ENCODE assay signal across 19 cellular contexts in the genomic region with DNA sequence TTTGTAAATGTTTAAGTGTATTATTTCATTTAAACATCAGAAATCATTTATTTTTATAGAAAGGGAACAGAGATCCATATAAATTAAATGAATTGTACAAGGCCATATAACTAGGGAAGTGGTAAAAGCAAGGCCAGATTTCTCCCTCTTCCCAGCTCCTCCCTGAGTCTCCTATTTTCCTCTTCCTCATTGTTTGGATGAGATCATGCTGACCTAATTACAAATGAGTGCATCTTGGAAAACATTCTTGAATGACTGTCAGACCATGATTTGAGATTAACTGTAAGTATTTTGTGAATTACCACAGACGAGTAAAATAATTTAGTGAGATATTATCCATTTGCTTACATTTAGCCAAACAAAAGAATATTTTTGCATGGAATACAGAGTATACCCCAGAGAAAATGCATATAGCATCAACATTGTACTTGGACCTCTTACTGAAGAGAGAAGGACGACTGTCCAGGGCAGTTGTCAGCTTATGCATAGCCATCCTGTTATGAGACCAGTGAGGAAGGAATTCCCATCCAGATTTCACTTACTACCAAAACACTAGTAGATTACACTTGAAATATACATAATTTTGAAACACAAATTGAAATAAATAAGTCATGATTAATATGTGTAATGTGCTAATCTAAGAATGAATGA. TPM values are rescaled to one million over a fixed set of nuclear protein-coding genes. Genes with fewer than 3 reads are reported as not detected.
A peak's percentile ranks its signal among the peaks of the same experiment; 100 is the strongest.
DNase-seq lines count a peak whose midpoint lies in the region; ATAC-seq and TF ChIP-seq lines count a peak whose summit lies in the region.
"Had no signal": no experiment of that assay in that cellular context is flagged by ENCODE, and none has a peak within 500 bp of the region (broad histone marks: within the 10 kb centered on the region; RNA-seq: fewer than 3 reads in every experiment).

No MANE protein-coding gene starts in this region.

- DNase-seq in GM04503 (ENCODE audit: low read depth) = peak; percentile 38
- DNase-seq in amniotic stem cell (lab: John Stamatoyannopoulos, UW) = peak; percentile 4
- peak; percentile 34 for DNase-seq in fibroblast of villous mesenchyme (ENCODE audit: low read depth)
- DNase-seq in pons (ENCODE audit: low spot score) = peak; percentile 16
- DNase-seq in H7 = no peak
- no peak for DNase-seq in PC-9
- DNase-seq in T-cell = no peak
- DNase-seq: activated T-cell treated with anti-CD3 and anti-CD28 coated beads, Interleukin-2, amount 50 U/mL, for 1 hour; CD4-positive, alpha-beta memory T cell; NCI-H1417; NCI-H524 treated with DMSO at 0.1 percent for 48 hours; right lobe of liver; RPMI8226; stimulated activated CD4-positive, alpha-beta T cell treated with anti-CD3 and anti-CD28 coated beads, Interleukin-4, amount 100 ng/mL, for 24 hours; T-helper 2 cell had no signal

- no peaks in the 10 kb centered on the region for H3K4me1 ChIP-seq in PC-9 (replicated peaks; ENCODE audit: insufficient read depth)
- H3K4me1 ChIP-seq: right lobe of liver had no signal

- no peaks in the 10 kb centered on the region for H3K9me2 ChIP-seq in PC-9 (ENCODE audit: insufficient read depth)

- H3K27me3 Mint-ChIP-seq in T-cell = no peaks in the 10 kb centered on the region
- H3K27me3 Mint-ChIP-seq: CD4-positive, alpha-beta memory T cell had no signal

- no peaks in the 10 kb centered on the region for H4K20me1 ChIP-seq in PC-9 (ENCODE audit: insufficient read depth)

- POLR2A ChIA-PET in PC-9 (lab: Charles Lee; ENCODE audit: unreplicated experiment) = no interaction called here
- POLR2A ChIA-PET in T-cell (lab: Charles Lee) = no interaction called here

- ATAC-seq in T-cell (replicated peaks in 1 of 4) = no peak
- ATAC-seq: GM23338, K562 had no signal

- no peak overlapping the region for H2AFZ ChIP-seq in PC-9
- H2AFZ ChIP-seq: GM23338 had no signal

- H3K27me3 ChIP-seq in H7 (ENCODE audit: control insufficient read depth, insufficient read depth, low read length) (no peaks in the 10 kb centered on the region), PC-9 (ENCODE audit: insufficient read depth, low read depth) (no peaks in the 10 kb centered on the region)
- H3K27me3 ChIP-seq: dorsolateral prefrontal cortex, right lobe of liver had no signal

- H3K36me3 Mint-ChIP-seq in T-cell = peaks cover 50% of the 10 kb centered on the region

- no TSS peak for BruUV-seq in PC-9 (replicated peaks; lab: Mats Ljungman, UMichigan)

- no peaks in the 10 kb centered on the region for H3K9me3 Mint-ChIP-seq in T-cell
- H3K9me3 Mint-ChIP-seq: CD4-positive, alpha-beta memory T cell; GM23338; nephron had no signal

- H3K79me2 ChIP-seq in PC-9 (ENCODE audit: low read depth) = no peaks in the 10 kb centered on the region

- H3F3A ChIP-seq in PC-9 (ENCODE audit: insufficient read depth, low read depth) = peaks cover 10% of the 10 kb centered on the region

- H3K4me3 ChIP-seq in fibroblast of villous mesenchyme (ENCODE audit: low read depth, low read length) (no peak overlapping the region), H7 (ENCODE audit: insufficient read depth, low read depth, low read length) (no peak overlapping the region), PC-9 (no peak overlapping the region)
- H3K4me3 ChIP-seq: dorsolateral prefrontal cortex, GM23338, K562, right lobe of liver had no signal

- no peak overlapping the region for H3K4me3 Mint-ChIP-seq in T-cell
- H3K4me3 Mint-ChIP-seq: CD4-positive, alpha-beta memory T cell; GM23338; nephron had no signal

- TF ChIP-seq CTCF in fibroblast of villous mesenchyme (IDR thresholded peaks at IDR 0.05; ENCODE audit: insufficient read depth, low read depth, low read length) (no peak), PC-9 (conservative IDR thresholded peaks at IDR 0.05) (no peak)

- no peak overlapping the region for H3K27ac ChIP-seq in PC-9
- H3K27ac ChIP-seq: right lobe of liver had no signal

- CTCF ChIA-PET in PC-9 (lab: Charles Lee) (no interaction called here), T-cell (lab: Charles Lee) (no interaction called here)

- H3K36me3 ChIP-seq in H7 (replicated peaks; ENCODE audit: control insufficient read depth, insufficient read depth, low read length) (no peaks in the 10 kb centered on the region; the same call in none of the 2 replicates), PC-9 (ENCODE audit: low read depth) (no peaks in the 10 kb centered on the region; the same call in 1 of the 2 replicates)

- H3K27ac Mint-ChIP-seq in T-cell = no peak overlapping the region
- H3K27ac Mint-ChIP-seq: GM23338, nephron had no signal

- intact Hi-C loops in PC-9 (cut with micrococcal nuclease; ENCODE audit: unreplicated experiment) = loop anchor here (10.0 kb wide), 1 partner anchor 74 kb away; no protein-coding TSS in a partner anchor

- no peak overlapping the region for H3K4me2 ChIP-seq in PC-9
- H3K4me2 ChIP-seq: GM23338 had no signal

- H3K9me3 ChIP-seq in PC-9 (ENCODE audit: insufficient read depth, low read depth) = no peaks in the 10 kb centered on the region
- H3K9me3 ChIP-seq: right lobe of liver had no signal

- H3K4me1 Mint-ChIP-seq in T-cell = peaks cover 0 to 6% (median 1%) of the 10 kb centered on the region in 3 donors
- H3K4me1 Mint-ChIP-seq: GM23338, nephron had no signal

RNA-seq across cellular contexts. Expression of a gene that starts 47.3 kb away (rescaled TPM):
- total RNA-seq in fibroblast of villous mesenchyme (31.6 and 99.7 TPM in 2 replicates), PC-9 (2021) (31.5 and 70.4 TPM in 2 replicates), T-cell (10 to 100 TPM; 61.5 to 75.2 (median 70.5) TPM)
- 32.0 and 34.0 TPM in 2 replicates for total RNA-seq in H7 (2014; rRNA removed; shearing (Covaris generic))

Comparison
In these comparisons a context has a peak if more than half of its experiments do, and no peak if none do; other contexts are left out.
1. DNase-seq: peak in GM04503 (single experiment), amniotic stem cell (single experiment), fibroblast of villous mesenchyme (single experiment) and pons (single experiment); none in H7 (single experiment), PC-9 (0 of 2) and T-cell (0 of 34).